In the genomic region with DNA sequence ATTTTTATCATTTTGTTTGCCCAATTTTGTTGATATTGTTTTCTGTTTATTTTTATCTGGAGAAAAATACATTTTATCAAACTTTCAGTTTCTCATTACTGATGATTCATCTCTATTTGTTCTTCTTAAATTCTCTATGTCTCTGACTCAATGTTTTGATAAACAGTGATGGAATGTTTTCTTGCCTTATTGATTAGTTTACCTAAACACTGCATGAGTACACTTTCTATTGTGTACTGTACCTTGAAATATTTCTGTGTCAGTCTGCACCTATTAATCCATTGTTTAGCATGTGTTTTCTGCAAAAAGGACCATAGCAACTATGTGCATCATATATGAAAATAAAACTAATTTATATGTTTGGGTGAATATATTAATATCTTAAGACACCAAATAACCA, we compare ENCODE assay signal across 17 cellular contexts.
A peak's percentile ranks its signal among the peaks of the same experiment; 100 is the strongest.
DNase-seq lines count a peak whose midpoint lies in the region; ATAC-seq and TF ChIP-seq lines count a peak whose summit lies in the region.
"Had no signal": no experiment of that assay in that cellular context is flagged by ENCODE, and none has a peak within 500 bp of the region (broad histone marks: within the 10 kb centered on the region; RNA-seq: fewer than 3 reads in every experiment).

No MANE protein-coding gene starts in this region.

- no peaks in the 10 kb centered on the region for H3K27me3 ChIP-seq in Panc1 (ENCODE audit: control insufficient read depth, insufficient read depth, low read length)
- H3K27me3 ChIP-seq in mesendoderm (ENCODE audit: insufficient read depth, low read length, poor library complexity): no peaks in the 10 kb centered on the region
- H3K27me3 ChIP-seq: BLaER1 had no signal

- no peak overlapping the region for H4K5ac ChIP-seq in mesendoderm (ENCODE audit: low read length)

- H2BK120ac ChIP-seq in mesendoderm (ENCODE audit: low read depth, low read length): no peak overlapping the region

- no peaks in the 10 kb centered on the region for H3K79me2 ChIP-seq in mesendoderm (ENCODE audit: control insufficient read depth, insufficient read depth, low read length)

- ATAC-seq in Panc1: peak; percentile 87
- ATAC-seq: HCT116, HepG2 had no signal

- no peak overlapping the region for H2BK5ac ChIP-seq in mesendoderm (ENCODE audit: low read length)

- H3K4me2 ChIP-seq in mesendoderm (ENCODE audit: low read length): no peak overlapping the region
- H3K4me2 ChIP-seq: BLaER1 had no signal

- no peaks in the 10 kb centered on the region for H3K36me3 ChIP-seq in Panc1 (ENCODE audit: control insufficient read depth, insufficient read depth, low read length)
- no peaks in the 10 kb centered on the region for H3K36me3 ChIP-seq in mesendoderm (ENCODE audit: control insufficient read depth, insufficient read depth, low read length)
- H3K36me3 ChIP-seq: BLaER1 had no signal

- intact Hi-C loops in Panc1 (cut with micrococcal nuclease; ENCODE audit: unreplicated experiment): no loop called here

- no peak overlapping the region for H2BK15ac ChIP-seq in mesendoderm (replicated peaks; ENCODE audit: low read depth)

- CTCF ChIA-PET in Panc1 (lab: Charles Lee): no interaction called here

- in situ Hi-C loops in Panc1 (cut with HindIII; ENCODE audit: low pct_unique_long_range_greater_than_20kb, low sequenced_read_pairs): no loop called here

- no peaks in the 10 kb centered on the region for H3K79me1 ChIP-seq in mesendoderm (ENCODE audit: low read length)

- BruUV-seq in Panc1 (replicated peaks; lab: Mats Ljungman, UMichigan): no TSS peak

- no peak overlapping the region for H3K23ac ChIP-seq in mesendoderm (ENCODE audit: low read length)

- H3K27ac ChIP-seq in Panc1 (ENCODE audit: low read length) (no peak overlapping the region), mesendoderm (ENCODE audit: low read depth, low read length) (no peak overlapping the region)
- H3K27ac ChIP-seq: BLaER1, GM23248 had no signal

- no peak overlapping the region for H4K8ac ChIP-seq in mesendoderm (ENCODE audit: low read depth, low read length)

- no peak overlapping the region for H3K56ac ChIP-seq in mesendoderm (ENCODE audit: low read length)

- H3K4me1 ChIP-seq in Panc1 (ENCODE audit: control insufficient read depth, insufficient read depth, low read length) (no peaks in the 10 kb centered on the region; the same call in 1 of the 2 replicates), mesendoderm (ENCODE audit: control insufficient read depth, low read depth, low read length) (no peaks in the 10 kb centered on the region)
- H3K4me1 ChIP-seq: BLaER1 had no signal

- no peaks in the 10 kb centered on the region for H3K9me3 ChIP-seq in Panc1 (ENCODE audit: control insufficient read depth, insufficient read depth, low read depth, low read length)
- H3K9me3 ChIP-seq: BLaER1 had no signal

- no peak overlapping the region for H2AK5ac ChIP-seq in mesendoderm (ENCODE audit: low read length)

- no peak overlapping the region for H3K9ac ChIP-seq in mesendoderm (ENCODE audit: low read length)
- H3K9ac ChIP-seq: BLaER1, GM23248 had no signal

- H3K18ac ChIP-seq in mesendoderm (ENCODE audit: low read length): no peak overlapping the region

- no peak for TF ChIP-seq CTCF in Panc1 (IDR thresholded peaks at IDR 0.05)

- H3K4me3 ChIP-seq in Panc1 (ENCODE audit: low read depth in 2 of 2, low read length in 2 of 2): no peak overlapping the region
- no peak overlapping the region for H3K4me3 ChIP-seq in mesendoderm (ENCODE audit: low read length)
- H3K4me3 ChIP-seq: BLaER1, GM23248 had no signal

- H3K4ac ChIP-seq in mesendoderm (ENCODE audit: low read depth, low read length): no peak overlapping the region

- DNase-seq in DMS53 treated with DMSO at 0.1 percent for 48 hours (lab: John Stamatoyannopoulos, UW; ENCODE audit: unreplicated experiment): peak; percentile 23
- DNase-seq in HPDE6-E6E7 (ENCODE audit: extremely low spot score): peak; percentile 25
- DNase-seq in Panc1 (ENCODE audit: low read depth, low spot score): no peak
- DNase-seq in effector CD8-positive, alpha-beta T cell (lab: John Stamatoyannopoulos, UW): no peak
- DNase-seq in Kasumi-1 (lab: John Stamatoyannopoulos, UW): no peak
- no peak for DNase-seq in cortex of kidney (lab: John Stamatoyannopoulos, UW)
- no peak for DNase-seq in mesendoderm
- DNase-seq: CD4-positive, alpha-beta memory T cell; DMS153; DND-41; EL; GM23248; HFFc6; KG1 had no signal

- POLR2A ChIA-PET in Panc1 (lab: Charles Lee): no interaction called here

Comparison
In these comparisons a context has a peak if more than half of its experiments do, and no peak if none do; other contexts are left out.
1. DNase-seq: peak in DMS53 treated with DMSO at 0.1 percent for 48 hours (single experiment) and HPDE6-E6E7 (single experiment); none in Panc1 (single experiment), effector CD8-positive, alpha-beta T cell (single experiment), Kasumi-1 (0 of 2), cortex of kidney (single experiment) and mesendoderm (single experiment).